8 cellular contexts compared by ENCODE assay signal in the genomic region with DNA sequence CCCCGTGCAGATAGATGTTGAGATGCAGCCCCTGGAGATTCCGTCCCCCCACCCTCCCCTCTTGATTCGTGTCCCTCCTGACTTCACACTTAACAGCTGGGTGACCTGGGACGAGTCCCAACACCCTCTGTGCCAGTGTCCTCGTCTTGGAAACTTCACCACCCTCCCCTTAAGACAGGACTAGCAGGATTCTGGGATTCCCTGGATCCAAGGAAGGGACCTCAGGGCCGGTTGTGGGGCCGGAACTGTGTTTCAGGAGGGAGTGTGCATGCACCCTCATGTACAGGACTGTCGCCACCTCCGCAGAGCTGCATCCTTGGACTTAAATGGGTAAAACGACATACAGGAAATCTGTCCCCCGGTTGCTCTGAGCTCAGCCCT. TPM values are rescaled to one million over a fixed set of nuclear protein-coding genes. Genes with fewer than 3 reads are reported as not detected.
DNase-seq lines count a peak whose midpoint lies in the region; ATAC-seq and TF ChIP-seq lines count a peak whose summit lies in the region.

No MANE protein-coding gene starts in this region.

- peak overlapping the region; percentile 32 for H2BK5ac ChIP-seq in trophoblast cell (ENCODE audit: low read depth, low read length, poor library complexity)

- peaks cover 49% of the 10 kb centered on the region for H3K79me2 ChIP-seq in trophoblast cell (ENCODE audit: control insufficient read depth, insufficient read depth, low read length, poor library complexity)

- no peak overlapping the region for H2AFZ ChIP-seq in trophoblast cell (ENCODE audit: insufficient read depth, low read length, poor library complexity)

- H3K27ac ChIP-seq in left ventricle myocardium inferior (replicated peaks) (peak overlapping the region; percentile 84), esophagus muscularis mucosa (replicated peaks in 1 of 4) (peak overlapping the region; percentile 84 to 91 (median 90)), trophoblast cell (ENCODE audit: low read depth, low read length) (no peak overlapping the region)

- peak overlapping the region; percentile 79 for H3K4me2 ChIP-seq in trophoblast cell (ENCODE audit: low read length)

- peak overlapping the region; percentile 80 for H3K14ac ChIP-seq in trophoblast cell (ENCODE audit: low read length)

- peaks cover 17% of the 10 kb centered on the region for H3K79me1 ChIP-seq in trophoblast cell (ENCODE audit: low read length)

- 2% methylated on average over 10 of the region's 11 CpGs for WGBS in esophagus muscularis mucosa
- no CpG with 5 or more reads among the region's 11 CpGs for WGBS in trophoblast cell (ENCODE audit: extremely low coverage, insufficient coverage, insufficient read length)

- H3K9me3 ChIP-seq in left ventricle myocardium inferior (replicated peaks) (no peaks in the 10 kb centered on the region), esophagus muscularis mucosa (no peaks in the 10 kb centered on the region), trophoblast cell (ENCODE audit: insufficient read depth, low read depth, low read length) (no peaks in the 10 kb centered on the region)

- H3K27me3 ChIP-seq in left ventricle myocardium inferior (ENCODE audit: low read depth) = no peaks in the 10 kb centered on the region
- H3K27me3 ChIP-seq in esophagus muscularis mucosa = no peaks in the 10 kb centered on the region
- H3K27me3 ChIP-seq in trophoblast cell (ENCODE audit: insufficient read depth, low read length) = no peaks in the 10 kb centered on the region

- H3K4me1 ChIP-seq in left ventricle myocardium inferior (peaks cover 81% of the 10 kb centered on the region), esophagus muscularis mucosa (peaks cover 48 to 76% (median 68%) of the 10 kb centered on the region in 4 donors), trophoblast cell (ENCODE audit: control insufficient read depth in 1 of 2, insufficient read depth in 2 of 2, low read length in 2 of 2) (peaks cover 24 to 32% of the 10 kb centered on the region in 2 experiments)

- H2AK5ac ChIP-seq in trophoblast cell (ENCODE audit: low read length) = no peak overlapping the region

- no peak overlapping the region for H3K18ac ChIP-seq in trophoblast cell (ENCODE audit: low read length)

- H3K36me3 ChIP-seq in left ventricle myocardium inferior = peaks cover 9% of the 10 kb centered on the region
- peaks cover 0 to 13% (median 3%) of the 10 kb centered on the region in 4 donors for H3K36me3 ChIP-seq in esophagus muscularis mucosa
- H3K36me3 ChIP-seq in trophoblast cell (ENCODE audit: control insufficient read depth in 1 of 2, insufficient read depth in 2 of 2, low read length in 2 of 2) = peaks cover 9 to 11% of the 10 kb centered on the region in 2 experiments

- TF ChIP-seq EP300 in esophagus muscularis mucosa (IDR thresholded peaks at IDR 0.05) = no peak

- peak overlapping the region; percentile 87 for H3K4ac ChIP-seq in trophoblast cell (ENCODE audit: low read depth, low read length)

- H3K4me3 ChIP-seq in left ventricle myocardium inferior (peak overlapping the region; percentile 72), esophagus muscularis mucosa (peak overlapping the region; percentile 59 to 82 (median 72)), trophoblast cell (ENCODE audit: low read depth, low read length) (peak overlapping the region; percentile 99)

- in situ Hi-C loops in GM13976 (cut with MboI; ENCODE audit: low sequenced_read_pairs, unreplicated experiment) = no loop called here

- TF ChIP-seq CTCF in left ventricle myocardium inferior (IDR thresholded peaks at IDR 0.05; ENCODE audit: borderline replicate concordance) (no peak), esophagus muscularis mucosa (IDR thresholded peaks at IDR 0.05) (no peak), GM13976 (IDR thresholded peaks at IDR 0.05; ENCODE audit: borderline replicate concordance, control extremely low read depth, extremely low read depth, insufficient read depth, missing control alignments) (no peak)

- no peak overlapping the region for H4K12ac ChIP-seq in trophoblast cell (ENCODE audit: low read depth, low read length)

- DNase-seq in left ventricle myocardium inferior = no peak
- no peak for DNase-seq in Right ventricle myocardium superior
- peak; percentile 38 to 44 for DNase-seq in activated CD4-positive, alpha-beta T cell treated with anti-CD3 and anti-CD28 coated beads, Interleukin-2, amount 50 U/mL, for 48 hours
- no peak for DNase-seq in esophagus muscularis mucosa (ENCODE audit: extremely low spot score)
- DNase-seq in trophoblast cell = peak in 1 of 2 donors; percentile 33
- no peak for DNase-seq in NCI-H524 treated with DMSO at 0.1 percent for 48 hours (lab: John Stamatoyannopoulos, UW)
- DNase-seq in GM13976 (ENCODE audit: low spot score) = no peak
- no peak for DNase-seq in activated CD4-positive, CD25-positive, alpha-beta regulatory T cell (lab: John Stamatoyannopoulos, UW)

- ATAC-seq in Right ventricle myocardium superior (ENCODE audit: poor library complexity) = no peak

- TF ChIP-seq POLR2A in esophagus muscularis mucosa (IDR thresholded peaks at IDR 0.05; ENCODE audit: low read depth) = no peak

- no peak overlapping the region for H2BK12ac ChIP-seq in trophoblast cell (ENCODE audit: low read length)

- H3K23ac ChIP-seq in trophoblast cell (ENCODE audit: low read length) = no peak overlapping the region

- H2BK120ac ChIP-seq in trophoblast cell (ENCODE audit: insufficient read depth, low read length, poor library complexity) = peak overlapping the region; percentile 33

- peak overlapping the region; percentile 87 for H4K91ac ChIP-seq in trophoblast cell (ENCODE audit: low read depth, low read length)

- no peak overlapping the region for H4K8ac ChIP-seq in trophoblast cell (ENCODE audit: low read depth, low read length)

- H3K9ac ChIP-seq in trophoblast cell (ENCODE audit: low read length) = peak overlapping the region; percentile 95

- intact Hi-C loops in left ventricle myocardium inferior (cut with micrococcal nuclease) = no loop called here
- intact Hi-C loops in Right ventricle myocardium superior (cut with DNase I) = loop anchor here (5.0 kb wide), 1 partner anchor 61 kb away; no protein-coding TSS in a partner anchor
- intact Hi-C loops in esophagus muscularis mucosa (cut with DNase I) = loop anchor here (5.0 to 10.0 kb wide), 2 partner anchors 61 to 138 kb away; partner anchors contain the start of gene USE1

RNA-seq across cellular contexts. Expression of gene MYO9B, which starts 1.0 kb away (rescaled TPM):
- total RNA-seq in left ventricle myocardium inferior (30.7 TPM), Right ventricle myocardium superior (32.4 TPM), esophagus muscularis mucosa (10 to 100 TPM; 52.6 to 73.3 (median 57.7) TPM)
- polyA plus RNA-seq in trophoblast cell (2013) = 64.1 and 65.1 TPM in 2 replicates

RNA-seq across cellular contexts. Expression of gene HAUS8, which starts 1.3 kb away (rescaled TPM):
- 3.5 TPM for total RNA-seq in left ventricle myocardium inferior
- total RNA-seq in Right ventricle myocardium superior = 4.5 TPM
- total RNA-seq in esophagus muscularis mucosa = 1 to 10 TPM; 3.3 to 6.6 (median 4.6) TPM
- polyA plus RNA-seq in trophoblast cell (2013) = 31.7 and 32.6 TPM in 2 replicates

RNA-seq across cellular contexts. Expression of gene CPAMD8, which starts 49.9 kb away (rescaled TPM):
- total RNA-seq in left ventricle myocardium inferior = 13.7 TPM
- 14.1 TPM for total RNA-seq in Right ventricle myocardium superior
- 10 to 100 TPM in 3 of 4 donors, 1 to 10 TPM in 1; 9.6 to 21.0 (median 13.0) TPM for total RNA-seq in esophagus muscularis mucosa
- 4.6 and 4.8 TPM in 2 replicates for polyA plus RNA-seq in trophoblast cell (2013)

Comparison
In these comparisons a context has a peak if more than half of its experiments do, and no peak if none do; other contexts are left out.
1. DNase-seq: peak in activated CD4-positive, alpha-beta T cell treated with anti-CD3 and anti-CD28 coated beads, Interleukin-2, amount 50 U/mL, for 48 hours (2 of 2); none in left ventricle myocardium inferior (single experiment), Right ventricle myocardium superior (single experiment), esophagus muscularis mucosa (single experiment), NCI-H524 treated with DMSO at 0.1 percent for 48 hours (single experiment), GM13976 (single experiment) and activated CD4-positive, CD25-positive, alpha-beta regulatory T cell (0 of 4).
2. Peak in every context shown above with its lines, with median percentiles within 50 percentile points of each other: H3K4me3 ChIP-seq.